1 cellular context compared by ENCODE assay signal in genomic region chr1:28244549-28245251, GRCh38.
TF ChIP-seq lines count a peak whose summit lies in the region.

No MANE protein-coding gene starts in this region.

TF ChIP-seq in SK-N-SH treated with all-trans-retinoic acid at 6 μM for 48 hours, 23 proteins besides CTCF, POLR2A, EP300 and RAD21 (continued from another document):
- no peak for TF ChIP-seq TSHZ2 (CRISPR knock-in tag; IDR thresholded peaks at IDR 0.05)
- TF ChIP-seq OSR1 (CRISPR knock-in tag; IDR thresholded peaks at IDR 0.05), result no peak
- no peak for TF ChIP-seq ZNF70 (CRISPR knock-in tag; IDR thresholded peaks at IDR 0.05)
- no peak for TF ChIP-seq ZNF8 (CRISPR knock-in tag; IDR thresholded peaks at IDR 0.05)
- TF ChIP-seq CSDC2 (CRISPR knock-in tag; IDR thresholded peaks at IDR 0.05), result no peak
- TF ChIP-seq ZFP3 (CRISPR knock-in tag; IDR thresholded peaks at IDR 0.05), result no peak
- TF ChIP-seq, protein P1, sequence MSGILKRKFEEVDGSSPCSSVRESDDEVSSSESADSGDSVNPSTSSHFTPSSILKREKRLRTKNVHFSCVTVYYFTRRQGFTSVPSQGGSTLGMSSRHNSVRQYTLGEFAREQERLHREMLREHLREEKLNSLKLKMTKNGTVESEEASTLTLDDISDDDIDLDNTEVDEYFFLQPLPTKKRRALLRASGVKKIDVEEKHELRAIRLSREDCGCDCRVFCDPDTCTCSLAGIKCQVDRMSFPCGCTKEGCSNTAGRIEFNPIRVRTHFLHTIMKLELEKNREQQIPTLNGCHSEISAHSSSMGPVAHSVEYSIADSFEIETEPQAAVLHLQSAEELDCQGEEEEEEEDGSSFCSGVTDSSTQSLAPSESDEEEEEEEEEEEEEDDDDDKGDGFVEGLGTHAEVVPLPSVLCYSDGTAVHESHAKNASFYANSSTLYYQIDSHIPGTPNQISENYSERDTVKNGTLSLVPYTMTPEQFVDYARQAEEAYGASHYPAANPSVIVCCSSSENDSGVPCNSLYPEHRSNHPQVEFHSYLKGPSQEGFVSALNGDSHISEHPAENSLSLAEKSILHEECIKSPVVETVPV (CRISPR knock-in tag; IDR thresholded peaks at IDR 0.05), result no peak
- no peak for TF ChIP-seq PPARA (CRISPR knock-in tag; IDR thresholded peaks at IDR 0.05; ENCODE audit: borderline replicate concordance)
- TF ChIP-seq TCF4 (CRISPR knock-in tag; IDR thresholded peaks at IDR 0.05; ENCODE audit: borderline replicate concordance), result no peak
- TF ChIP-seq ZNF565 (CRISPR knock-in tag; conservative IDR thresholded peaks at IDR 0.05; ENCODE audit: low read depth), result no peak
